In the genomic region with DNA sequence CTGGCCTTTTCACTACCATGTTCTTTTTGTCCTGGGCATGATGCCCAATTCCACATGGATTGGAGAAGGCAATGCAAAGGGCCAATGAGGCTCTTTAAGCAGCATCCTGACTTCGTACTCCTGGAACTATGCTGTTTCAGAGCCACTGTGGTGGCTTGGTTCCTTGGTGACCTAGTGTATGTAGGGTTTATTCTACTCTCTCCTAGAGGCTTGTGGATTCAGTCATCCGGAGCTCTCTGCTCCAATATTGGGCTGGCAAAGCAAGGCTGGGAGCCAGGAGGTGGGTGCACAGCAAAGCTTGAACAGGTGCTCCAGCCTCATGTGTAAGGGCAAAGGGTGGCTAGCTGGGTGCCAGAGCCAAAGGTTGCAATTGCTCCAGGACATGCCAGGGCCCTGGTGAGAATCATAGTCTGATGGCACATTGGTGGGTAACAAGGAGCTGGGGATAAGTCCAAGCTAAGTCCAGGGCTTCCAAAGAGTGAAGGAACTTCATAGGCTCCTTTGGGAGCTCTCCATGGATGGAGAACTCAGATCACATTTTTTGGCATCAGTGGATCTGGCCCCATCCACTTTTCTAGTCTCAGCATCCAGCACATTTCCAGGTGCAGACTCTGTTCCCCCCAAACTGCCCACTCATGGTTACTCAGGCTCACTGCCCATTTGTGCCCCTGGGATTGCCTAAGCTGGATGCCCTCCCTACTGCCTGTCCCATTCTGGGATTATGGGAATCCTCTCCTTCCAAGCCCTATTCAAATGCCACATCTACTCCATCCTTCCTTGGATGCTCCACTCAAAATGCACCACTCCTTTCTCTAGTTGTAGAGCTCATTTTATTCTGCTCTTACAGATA, we compare ENCODE assay signal across 36 cellular contexts.
"Had no signal": no experiment of that assay in that cellular context is flagged by ENCODE, and none has a peak within 500 bp of the region (broad histone marks: within the 10 kb centered on the region; RNA-seq: fewer than 3 reads in every experiment).

No MANE protein-coding gene starts in this region.

- H3K9me3 Mint-ChIP-seq: activated B cell treated with CpG ODN at 0.5 μM for 24 hours; activated CD4-positive, alpha-beta memory T cell treated with anti-CD3 and anti-CD28 coated beads for 36 hours; activated CD8-positive, alpha-beta T cell treated with anti-CD3 and anti-CD28 coated beads for 36 hours; activated naive CD4-positive, alpha-beta T cell treated with anti-CD3 and anti-CD28 coated beads for 36 hours; activated naive CD4-positive, alpha-beta T cell treated with anti-CD3 and anti-CD28 coated beads, Interleukin-2, amount 50 U/mL, for 72 hours; activated naive CD8-positive, alpha-beta T cell treated with anti-CD3 and anti-CD28 coated beads for 36 hours; activated T-cell treated with anti-CD3 and anti-CD28 coated beads, Interleukin-2, amount 50 U/mL, for 4 hours; activated T-cell treated with anti-CD3 and anti-CD28 coated beads, Interleukin-2, amount 50 U/mL, for 72 hours; activated T-helper 1 cell treated with anti-CD3 and anti-CD28 coated beads, Interleukin-12 subunit alpha, Interleukin-12 subunit beta, Interleukin-2, Interleukin-4 antibody, amounts not matched to agents 30 ng/mL and 10 ng/mL and 1 ng/mL, durations not matched to agents 14 hours and 24 hours and 36 hours; activated T-helper 17 cell treated with anti-CD3 and anti-CD28 coated beads, Interleukin-2, amount 50 U/mL, for 72 hours; T-helper 1 cell treated with Interleukin-12 subunit alpha and Interleukin-12 subunit beta and Interleukin-4 antibody, amounts not matched to agents 30 μg/mL and 1 μg/mL, for 36 hours; T-helper 2 cell treated with Interferon-gamma antibody and Interleukin-4, amounts not matched to agents 5 μg/mL and 100 μg/mL, for 36 hours had no signal

- H3K27me3 Mint-ChIP-seq: activated B cell treated with CpG ODN at 0.5 μM for 24 hours; activated CD4-positive, alpha-beta memory T cell treated with anti-CD3 and anti-CD28 coated beads for 36 hours had no signal

- H3K27ac ChIP-seq: adrenal gland, body of pancreas, brain microvascular endothelial cell, breast epithelium, VCaP had no signal

- H3K4me3 ChIP-seq: adrenal gland, body of pancreas, breast epithelium had no signal

- H3K27me3 ChIP-seq: adrenal gland, body of pancreas, brain microvascular endothelial cell, breast epithelium had no signal

- DNase-seq: activated B cell treated with CpG ODN at 0.5 μM for 24 hours; activated CD4-positive, alpha-beta memory T cell treated with anti-CD3 and anti-CD28 coated beads for 36 hours; activated CD4-positive, alpha-beta T cell treated with anti-CD3 and anti-CD28 coated beads for 36 hours; activated CD4-positive, alpha-beta T cell treated with anti-CD3 and anti-CD28 coated beads for 48 hours; activated CD4-positive, alpha-beta T cell treated with anti-CD3 and anti-CD28 coated beads, Interleukin-2, amount 50 U/mL, for 1 hour; activated CD4-positive, alpha-beta T cell treated with anti-CD3 and anti-CD28 coated beads, Interleukin-2, amount 50 U/mL, for 4 hours; activated CD4-positive, CD25-positive, alpha-beta regulatory T cell treated with anti-CD3 and anti-CD28 coated beads, Interleukin-2, amount 50 U/mL, for 72 hours; activated CD8-positive, alpha-beta memory T cell treated with anti-CD3 and anti-CD28 coated beads, Interleukin-2, amount 50 U/mL, for 4 hours; activated CD8-positive, alpha-beta T cell treated with anti-CD3 and anti-CD28 coated beads for 36 hours; activated effector memory CD4-positive, alpha-beta T cell treated with anti-CD3 and anti-CD28 coated beads, Interleukin-2, amount 50 U/mL, for 16 hours; activated gamma-delta T cell treated with Interleukin-2 at 50 U/mL for 16 hours; activated naive CD4-positive, alpha-beta T cell; activated naive CD4-positive, alpha-beta T cell treated with anti-CD3 and anti-CD28 coated beads for 36 hours; activated naive CD4-positive, alpha-beta T cell treated with anti-CD3 and anti-CD28 coated beads, Interleukin-2, amount 50 U/mL, for 16 hours; activated naive CD8-positive, alpha-beta T cell treated with anti-CD3 and anti-CD28 coated beads for 36 hours; activated T-cell treated with anti-CD3 and anti-CD28 coated beads for 4 hours; activated T-cell treated with anti-CD3 and anti-CD28 coated beads, Interleukin-2, amount 50 U/mL, for 1 hour; activated T-cell treated with anti-CD3 and anti-CD28 coated beads, Interleukin-2, amount 50 U/mL, for 4 hours; activated T-cell treated with anti-CD3 and anti-CD28 coated beads, Interleukin-2, amount 50 U/mL, for 72 hours; adrenal gland; amniotic stem cell; aorta; body of pancreas; brain microvascular endothelial cell; central memory CD4-positive, alpha-beta T cell; SW 1271; T-helper 1 cell; T-helper 2 cell; T-helper 9 cell had no signal

- H3K36me3 ChIP-seq: adrenal gland, brain microvascular endothelial cell, breast epithelium had no signal

- ATAC-seq: activated CD4-positive, alpha-beta T cell treated with anti-CD3 and anti-CD28 coated beads for 36 hours; activated CD8-positive, alpha-beta T cell treated with anti-CD3 and anti-CD28 coated beads for 36 hours; activated naive CD4-positive, alpha-beta T cell treated with anti-CD3 and anti-CD28 coated beads, Interleukin-2, amount 50 U/mL, for 72 hours; activated T-cell treated with anti-CD3 and anti-CD28 coated beads, Interleukin-2, amount 50 U/mL, for 4 hours; activated T-cell treated with anti-CD3 and anti-CD28 coated beads, Interleukin-2, amount 50 U/mL, for 72 hours; activated T-helper 17 cell treated with anti-CD3 and anti-CD28 coated beads, Interleukin-2, amount 50 U/mL, for 72 hours; body of pancreas had no signal

- H3K27ac Mint-ChIP-seq: activated B cell treated with CpG ODN at 0.5 μM for 24 hours; activated CD4-positive, alpha-beta memory T cell treated with anti-CD3 and anti-CD28 coated beads for 36 hours; activated CD4-positive, alpha-beta T cell treated with anti-CD3 and anti-CD28 coated beads for 36 hours; activated CD8-positive, alpha-beta T cell treated with anti-CD3 and anti-CD28 coated beads for 36 hours; activated naive CD4-positive, alpha-beta T cell treated with anti-CD3 and anti-CD28 coated beads for 36 hours; activated naive CD4-positive, alpha-beta T cell treated with anti-CD3 and anti-CD28 coated beads, Interleukin-2, amount 50 U/mL, for 72 hours; activated naive CD8-positive, alpha-beta T cell treated with anti-CD3 and anti-CD28 coated beads for 36 hours; activated T-cell treated with anti-CD3 and anti-CD28 coated beads, Interleukin-2, amount 50 U/mL, for 72 hours; activated T-helper 1 cell treated with anti-CD3 and anti-CD28 coated beads, Interleukin-12 subunit alpha, Interleukin-12 subunit beta, Interleukin-2, Interleukin-4 antibody, amounts not matched to agents 30 ng/mL and 10 ng/mL and 1 ng/mL, durations not matched to agents 14 hours and 24 hours and 36 hours; activated T-helper 17 cell treated with anti-CD3 and anti-CD28 coated beads, Interleukin-2, amount 50 U/mL, for 72 hours; T-helper 1 cell treated with Interleukin-12 subunit alpha and Interleukin-12 subunit beta and Interleukin-4 antibody, amounts not matched to agents 30 μg/mL and 1 μg/mL, for 36 hours; T-helper 2 cell treated with Interferon-gamma antibody and Interleukin-4, amounts not matched to agents 5 μg/mL and 100 μg/mL, for 36 hours had no signal

- H3K4me3 Mint-ChIP-seq: activated B cell treated with CpG ODN at 0.5 μM for 24 hours; activated CD4-positive, alpha-beta memory T cell treated with anti-CD3 and anti-CD28 coated beads for 36 hours; activated CD4-positive, alpha-beta T cell treated with anti-CD3 and anti-CD28 coated beads for 36 hours; activated CD8-positive, alpha-beta T cell treated with anti-CD3 and anti-CD28 coated beads for 36 hours; activated naive CD4-positive, alpha-beta T cell treated with anti-CD3 and anti-CD28 coated beads for 36 hours; activated naive CD8-positive, alpha-beta T cell treated with anti-CD3 and anti-CD28 coated beads for 36 hours; activated T-cell treated with anti-CD3 and anti-CD28 coated beads, Interleukin-2, amount 50 U/mL, for 4 hours; activated T-cell treated with anti-CD3 and anti-CD28 coated beads, Interleukin-2, amount 50 U/mL, for 72 hours; activated T-helper 1 cell treated with anti-CD3 and anti-CD28 coated beads, Interleukin-12 subunit alpha, Interleukin-12 subunit beta, Interleukin-2, Interleukin-4 antibody, amounts not matched to agents 30 ng/mL and 10 ng/mL and 1 ng/mL, durations not matched to agents 14 hours and 24 hours and 36 hours; activated T-helper 17 cell treated with anti-CD3 and anti-CD28 coated beads, Interleukin-2, amount 50 U/mL, for 72 hours; T-helper 1 cell treated with Interleukin-12 subunit alpha and Interleukin-12 subunit beta and Interleukin-4 antibody, amounts not matched to agents 30 μg/mL and 1 μg/mL, for 36 hours; T-helper 2 cell treated with Interferon-gamma antibody and Interleukin-4, amounts not matched to agents 5 μg/mL and 100 μg/mL, for 36 hours had no signal

- H3K9me3 ChIP-seq: body of pancreas, breast epithelium had no signal

- H3K36me3 Mint-ChIP-seq: activated CD4-positive, alpha-beta memory T cell treated with anti-CD3 and anti-CD28 coated beads for 36 hours; activated naive CD4-positive, alpha-beta T cell treated with anti-CD3 and anti-CD28 coated beads, Interleukin-2, amount 50 U/mL, for 72 hours; activated naive CD8-positive, alpha-beta T cell treated with anti-CD3 and anti-CD28 coated beads for 36 hours had no signal

- H3K4me1 Mint-ChIP-seq: activated B cell treated with CpG ODN at 0.5 μM for 24 hours; activated CD4-positive, alpha-beta T cell treated with anti-CD3 and anti-CD28 coated beads for 36 hours; activated naive CD8-positive, alpha-beta T cell treated with anti-CD3 and anti-CD28 coated beads for 36 hours; activated T-helper 17 cell treated with anti-CD3 and anti-CD28 coated beads, Interleukin-2, amount 50 U/mL, for 72 hours had no signal

- H3K4me1 ChIP-seq: adrenal gland, body of pancreas, breast epithelium had no signal
